In the genomic region with DNA sequence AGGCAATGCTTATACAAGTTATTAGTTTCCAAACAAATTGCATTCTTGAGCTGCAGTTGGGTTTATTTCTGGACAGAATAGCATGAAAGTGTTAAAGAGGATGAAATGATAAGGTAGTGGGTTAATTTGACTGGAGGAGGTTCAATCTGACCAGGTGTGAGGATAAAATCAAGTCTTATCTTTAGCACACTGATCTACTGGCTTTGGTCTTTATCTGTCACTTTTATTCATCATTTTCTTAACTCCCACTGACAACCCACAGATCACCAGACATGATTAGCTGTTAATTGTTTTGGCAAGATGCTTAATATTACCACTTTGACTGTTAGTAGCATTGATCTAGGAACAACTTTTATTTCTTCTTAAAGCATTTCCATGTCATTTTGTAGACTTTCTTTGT, we compare ENCODE assay signal across 7 cellular contexts.
"Had no signal": no experiment of that assay in that cellular context is flagged by ENCODE, and none has a peak within 500 bp of the region (broad histone marks: within the 10 kb centered on the region; RNA-seq: fewer than 3 reads in every experiment).

No MANE protein-coding gene starts in this region.

- H3K4me2 ChIP-seq: KMS-11 had no signal

- H3K9ac ChIP-seq: KMS-11 had no signal

- H3K27ac ChIP-seq: HL-60, KMS-11 had no signal

- ATAC-seq: K562 had no signal

- DNase-seq: IMR-90, KBM-7, KG1 had no signal

- FAIRE-seq: HTR-8/SVneo, K562 had no signal

- H3K4me3 ChIP-seq: K562 had no signal
